22 cellular contexts compared by ENCODE assay signal in genomic region chr2:104678181-104678580, GRCh38.
"Had no signal": no experiment of that assay in that cellular context is flagged by ENCODE, and none has a peak within 500 bp of the region (broad histone marks: within the 10 kb centered on the region; RNA-seq: fewer than 3 reads in every experiment).

No MANE protein-coding gene starts in this region.

- H3K4me1 ChIP-seq: SJSA1 had no signal

- H3K36me3 Mint-ChIP-seq: T-cell had no signal

- H3K36me3 ChIP-seq: SJSA1 had no signal

- DNase-seq: IMR-90, MM.1S, NCI-H1092 treated with DMSO at 0.1 percent for 48 hours, NCI-H1436, NCI-H187, NCI-H2029, NCI-H2081 treated with DMSO at 0.1 percent for 48 hours, NCI-H2171, NCI-H226, NCI-H446, NCI-H510A, NCI-H524 treated with DMSO at 0.1 percent for 48 hours, NCI-H69, NCI-H774, Right ventricle myocardium superior, RPMI8226, SIG-M5, SW 1271, T-cell had no signal

- H3K4me3 Mint-ChIP-seq: T-cell had no signal

- H3K27ac ChIP-seq: SJSA1, SK-N-MC had no signal

- H3K27ac Mint-ChIP-seq: T-cell had no signal

- H3K4me1 Mint-ChIP-seq: T-cell had no signal

- H3K9me3 ChIP-seq: SJSA1 had no signal

- H3K27me3 ChIP-seq: SJSA1 had no signal

- H3K4me3 ChIP-seq: K562, SJSA1, SK-N-MC had no signal
